1 cellular context compared by ENCODE assay signal in genomic region chr11:7592706-7593105, GRCh38.
TF ChIP-seq lines count a peak whose summit lies in the region.

No MANE protein-coding gene starts in this region.

TF ChIP-seq in GM12878, 131 proteins besides CTCF, POLR2A, EP300 and RAD21 (continued from another document):
- TF ChIP-seq MTA2 (IDR thresholded peaks at IDR 0.05; ENCODE audit: low read depth) (no peak), SMAD1 (IDR thresholded peaks at IDR 0.05; ENCODE audit: low read depth, partially characterized antibody) (no peak), PRDM15 (CRISPR knock-in tag; IDR thresholded peaks at IDR 0.05) (no peak), RELB (IDR thresholded peaks at IDR 0.05; ENCODE audit: low read depth) (no peak), CREB1 (IDR thresholded peaks at IDR 0.05; ENCODE audit: low read depth) (no peak), NRF1 (conservative IDR thresholded peaks at IDR 0.05; ENCODE audit: low read depth, low read length) (no peak), POU2F2 (IDR thresholded peaks at IDR 0.05; ENCODE audit: borderline replicate concordance, low read depth, low read length) (no peak), ZNF384 (IDR thresholded peaks at IDR 0.05; ENCODE audit: borderline replicate concordance, low read depth, low read length) (no peak), SUPT20H (IDR thresholded peaks at IDR 0.05; ENCODE audit: borderline replicate concordance, control insufficient read depth, low read depth, low read length) (no peak), HDAC2 (IDR thresholded peaks at IDR 0.05) (no peak), TCF7 (IDR thresholded peaks at IDR 0.05; ENCODE audit: borderline replicate concordance) (no peak), IKZF2 (IDR thresholded peaks at IDR 0.05) (no peak)
